Comparison of ENCODE assay signal across 8 cellular contexts in genomic region chr19:48330012-48330681, GRCh38. TPM values are rescaled to one million over a fixed set of nuclear protein-coding genes. Genes with fewer than 3 reads are reported as not detected.
DNase-seq lines count a peak whose midpoint lies in the region; FAIRE-seq and TF ChIP-seq lines count a peak whose summit lies in the region.

No MANE protein-coding gene starts in this region.

- H3K27ac ChIP-seq in cardiac muscle cell: peak overlapping the region; percentile 37

- in situ Hi-C loops in KBM-7 (cut with MboI; ENCODE audit: low pct_unique_long_range_greater_than_20kb, low sequenced_read_pairs): loop anchor here (25.0 kb wide), 1 partner anchor 257 kb away; no protein-coding TSS in a partner anchor

- TF ChIP-seq CTCF in cardiac muscle cell (IDR thresholded peaks at IDR 0.05; ENCODE audit: low read depth, low read length) (no peak), type B pancreatic cell (conservative IDR thresholded peaks at IDR 0.05) (peak; percentile 28)

- H3K36me3 ChIP-seq in cardiac muscle cell: no peaks in the 10 kb centered on the region

- peaks cover 12% of the 10 kb centered on the region for H3K4me1 ChIP-seq in cardiac muscle cell (ENCODE audit: low read depth)

- peak overlapping the region; percentile 90 for H3K4me3 Mint-ChIP-seq in type B pancreatic cell

- H3K36me3 Mint-ChIP-seq in type B pancreatic cell: peaks cover 3% of the 10 kb centered on the region

- no peaks in the 10 kb centered on the region for H3K27me3 ChIP-seq in cardiac muscle cell

- H3K27me3 Mint-ChIP-seq in type B pancreatic cell: peaks cover 3% of the 10 kb centered on the region

- FAIRE-seq in H54 (lab: Jason Lieb, UNC): no peak

- peak overlapping the region; percentile 85 for H3K27ac Mint-ChIP-seq in type B pancreatic cell

- DNase-seq in KBM-7 (peak; percentile 95), activated gamma-delta T cell treated with Interleukin-2 at 50 U/mL for 16 hours (peak; percentile 83), cardiac muscle cell (ENCODE audit: low read depth in 1 of 2, low spot score in 1 of 2) (peak in 1 of 2 donors; percentile 90), pons (ENCODE audit: low spot score) (peak; percentile 92), type B pancreatic cell (ENCODE audit: extremely low spot score, unreplicated experiment) (peak; percentile 87), H54 (ENCODE audit: insufficient read length, low spot score) (no peak)

- peak; percentile 63 for TF ChIP-seq POLR2A in GM15510 (IDR thresholded peaks at IDR 0.05; ENCODE audit: borderline replicate concordance, extremely low read depth, insufficient read length)
- peak; percentile 85 for TF ChIP-seq POLR2A in Raji (IDR thresholded peaks at IDR 0.05; ENCODE audit: insufficient read depth, low read depth, low read length)
- no peak for TF ChIP-seq POLR2A in H54 (IDR thresholded peaks at IDR 0.05; ENCODE audit: low read depth, low read length)

- H3K4me1 Mint-ChIP-seq in type B pancreatic cell (ENCODE audit: unreplicated experiment): peaks cover 32% of the 10 kb centered on the region

- H3K9me3 Mint-ChIP-seq in type B pancreatic cell: no peaks in the 10 kb centered on the region

- H3K4me3 ChIP-seq in cardiac muscle cell: peak overlapping the region; percentile 42

- H3K9me3 ChIP-seq in cardiac muscle cell (ENCODE audit: low read depth): no peaks in the 10 kb centered on the region

RNA-seq across cellular contexts. Expression of gene EMP3, which starts 4.8 kb away (rescaled TPM):
- total RNA-seq in cardiac muscle cell: 32.5 and 39.8 TPM in 2 replicates
- polyA plus RNA-seq in cardiac muscle cell: 148 and 160 TPM in 2 replicates
- 3.8 and 47.8 TPM in 2 replicates for total RNA-seq in type B pancreatic cell (ENCODE audit: low replicate concordance)

RNA-seq across cellular contexts. Expression of gene TMEM143, which starts 33.6 kb away (rescaled TPM):
- total RNA-seq in cardiac muscle cell (17.9 and 29.8 TPM in 2 replicates), type B pancreatic cell (ENCODE audit: low replicate concordance) (8.6 and 12.8 TPM in 2 replicates)
- 38.5 and 68.5 TPM in 2 replicates for polyA plus RNA-seq in cardiac muscle cell

RNA-seq across cellular contexts. Expression of gene SYNGR4, which starts 34.0 kb away (rescaled TPM):
- total RNA-seq in cardiac muscle cell: 0.57 TPM in 1 of 2 replicates, not detected in the other
- polyA plus RNA-seq in cardiac muscle cell: not detected in 2 replicates
- total RNA-seq in type B pancreatic cell (ENCODE audit: low replicate concordance): not detected in 2 replicates
